ENCODE assay signal across 26 cellular contexts in genomic region chr15:69955240-69955894, GRCh38.
"Had no signal": no experiment of that assay in that cellular context is flagged by ENCODE, and none has a peak within 500 bp of the region (broad histone marks: within the 10 kb centered on the region; RNA-seq: fewer than 3 reads in every experiment).

No MANE protein-coding gene starts in this region.

- H3K36me3 ChIP-seq: lower lobe of right lung, vagina had no signal

- H3K27ac Mint-ChIP-seq: activated CD4-positive, alpha-beta memory T cell treated with anti-CD3 and anti-CD28 coated beads, Interleukin-2, amount 10 ng/mL, durations not matched to agents 7 days and 5 days; activated CD4-positive, alpha-beta T cell treated with anti-CD3 and anti-CD28 coated beads, Interleukin-2, amount 10 ng/mL, durations not matched to agents 24 days and 14 days; activated CD8-positive, alpha-beta memory T cell treated with anti-CD3 and anti-CD28 coated beads, Interleukin-2, amount 10 ng/mL, durations not matched to agents 7 days and 5 days; activated naive CD4-positive, alpha-beta T cell treated with anti-CD3 and anti-CD28 coated beads, Interleukin-2, amount 50 U/mL, for 24 hours; activated T-helper 1 cell treated with anti-CD3 and anti-CD28 coated beads, Interleukin-12 subunit alpha, Interleukin-12 subunit beta, Interleukin-2, Interleukin-4 antibody, amounts not matched to agents 30 ng/mL and 10 ng/mL and 1 ng/mL, durations not matched to agents 14 hours and 24 hours and 36 hours; immature natural killer cell; naive thymus-derived CD8-positive, alpha-beta T cell had no signal

- H3K4me3 Mint-ChIP-seq: activated CD4-positive, alpha-beta memory T cell treated with anti-CD3 and anti-CD28 coated beads, Interleukin-2, amount 10 ng/mL, durations not matched to agents 7 days and 5 days; activated CD4-positive, alpha-beta T cell treated with anti-CD3 and anti-CD28 coated beads, Interleukin-2, amount 10 ng/mL, durations not matched to agents 24 days and 14 days; activated CD8-positive, alpha-beta memory T cell treated with anti-CD3 and anti-CD28 coated beads, Interleukin-2, amount 10 ng/mL, durations not matched to agents 7 days and 5 days; activated naive CD4-positive, alpha-beta T cell treated with anti-CD3 and anti-CD28 coated beads, Interleukin-2, amount 50 U/mL, for 24 hours; activated T-helper 1 cell treated with anti-CD3 and anti-CD28 coated beads, Interleukin-12 subunit alpha, Interleukin-12 subunit beta, Interleukin-2, Interleukin-4 antibody, amounts not matched to agents 30 ng/mL and 10 ng/mL and 1 ng/mL, durations not matched to agents 14 hours and 24 hours and 36 hours; brain; immature natural killer cell; naive thymus-derived CD8-positive, alpha-beta T cell had no signal

- H3K4me2 ChIP-seq: hepatocyte had no signal

- H3K9me3 Mint-ChIP-seq: activated CD4-positive, alpha-beta memory T cell treated with anti-CD3 and anti-CD28 coated beads, Interleukin-2, amount 10 ng/mL, durations not matched to agents 7 days and 5 days; activated naive CD4-positive, alpha-beta T cell treated with anti-CD3 and anti-CD28 coated beads, Interleukin-2, amount 50 U/mL, for 24 hours; activated T-helper 1 cell treated with anti-CD3 and anti-CD28 coated beads, Interleukin-12 subunit alpha, Interleukin-12 subunit beta, Interleukin-2, Interleukin-4 antibody, amounts not matched to agents 30 ng/mL and 10 ng/mL and 1 ng/mL, durations not matched to agents 14 hours and 24 hours and 36 hours; brain; immature natural killer cell; naive thymus-derived CD8-positive, alpha-beta T cell had no signal

- H3K9me3 ChIP-seq: lower lobe of right lung, testis, vagina had no signal

- H3K79me2 ChIP-seq: hepatocyte had no signal

- H3K4me1 Mint-ChIP-seq: activated CD4-positive, alpha-beta memory T cell treated with anti-CD3 and anti-CD28 coated beads, Interleukin-2, amount 10 ng/mL, durations not matched to agents 7 days and 5 days; activated CD4-positive, alpha-beta T cell treated with anti-CD3 and anti-CD28 coated beads, Interleukin-2, amount 10 ng/mL, durations not matched to agents 24 days and 14 days; activated CD8-positive, alpha-beta memory T cell treated with anti-CD3 and anti-CD28 coated beads, Interleukin-2, amount 10 ng/mL, durations not matched to agents 7 days and 5 days; activated naive CD4-positive, alpha-beta T cell treated with anti-CD3 and anti-CD28 coated beads, Interleukin-2, amount 50 U/mL, for 24 hours; immature natural killer cell had no signal

- H3K4me3 ChIP-seq: hepatocyte, lower lobe of right lung, testis, vagina had no signal

- ATAC-seq: activated CD4-positive, CD25-positive, alpha-beta regulatory T cell treated with anti-CD3 and anti-CD28 coated beads, Interleukin-2, amount 50 U/mL, for 24 hours; activated CD8-positive, alpha-beta memory T cell treated with anti-CD3 and anti-CD28 coated beads, Interleukin-2, amount 10 ng/mL, durations not matched to agents 7 days and 5 days; foreskin keratinocyte; left lobe of liver; lower lobe of right lung; naive thymus-derived CD8-positive, alpha-beta T cell had no signal

- DNase-seq: activated CD4-positive, alpha-beta memory T cell treated with anti-CD3 and anti-CD28 coated beads, Interleukin-2, amount 10 ng/mL, durations not matched to agents 7 days and 5 days; activated CD4-positive, alpha-beta T cell treated with anti-CD3 and anti-CD28 coated beads, Interleukin-2, amount 10 ng/mL, durations not matched to agents 24 days and 14 days; activated gamma-delta T cell treated with Interleukin-2 at 50 U/mL for 16 hours; activated T-cell treated with anti-CD3 and anti-CD28 coated beads for 4 hours; aorta; effector CD4-positive, alpha-beta T cell; erythroblast; foreskin keratinocyte; glutamatergic neuron; immature natural killer cell; lower lobe of right lung; naive thymus-derived CD8-positive, alpha-beta T cell; nucleus accumbens; stimulated activated CD4-positive, alpha-beta T cell treated with anti-CD3 and anti-CD28 coated beads, Interleukin-4, amount 100 ng/mL, for 1 hour; stimulated activated naive CD4-positive, alpha-beta T cell; testis; trophoblast cell had no signal

- H3K27ac ChIP-seq: foreskin keratinocyte, hepatocyte, lower lobe of right lung, testis, vagina, VCaP had no signal

- H3K4me1 ChIP-seq: foreskin keratinocyte, lower lobe of right lung, testis, vagina had no signal

- H3K27me3 Mint-ChIP-seq: activated naive CD4-positive, alpha-beta T cell treated with anti-CD3 and anti-CD28 coated beads, Interleukin-2, amount 50 U/mL, for 24 hours had no signal

- H3K27me3 ChIP-seq: hepatocyte, testis, vagina had no signal

- H3K36me3 Mint-ChIP-seq: activated CD8-positive, alpha-beta memory T cell treated with anti-CD3 and anti-CD28 coated beads, Interleukin-2, amount 10 ng/mL, durations not matched to agents 7 days and 5 days; activated naive CD4-positive, alpha-beta T cell treated with anti-CD3 and anti-CD28 coated beads, Interleukin-2, amount 50 U/mL, for 24 hours; brain; immature natural killer cell; naive thymus-derived CD8-positive, alpha-beta T cell had no signal

- H2AFZ ChIP-seq: hepatocyte had no signal
